In genomic region chr10:45419673-45420020, GRCh38 we compare ENCODE assay signal across 8 cellular contexts. TPM values are rescaled to one million over a fixed set of nuclear protein-coding genes. Genes with fewer than 3 reads are reported as not detected.
A peak's percentile ranks its signal among the peaks of the same experiment; 100 is the strongest.
DNase-seq lines count a peak whose midpoint lies in the region; ATAC-seq lines count a peak whose summit lies in the region.

No MANE protein-coding gene starts in this region.

- H3K27ac Mint-ChIP-seq in naive B cell = peak overlapping the region; percentile 95 to 98 (median 97)

- H3K4me3 Mint-ChIP-seq in naive B cell = peak overlapping the region; percentile 83 to 98 (median 95)

- H3K36me3 ChIP-seq in ectodermal cell (ENCODE audit: control insufficient read depth, insufficient read depth, low read length) = no peaks in the 10 kb centered on the region

- peak overlapping the region; percentile 49 for H3K4me3 ChIP-seq in ectodermal cell (ENCODE audit: insufficient read depth, low read depth, low read length)

- H3K9me3 Mint-ChIP-seq in naive B cell = no peaks in the 10 kb centered on the region

- peaks cover 9% of the 10 kb centered on the region for H3K27me3 ChIP-seq in ectodermal cell (ENCODE audit: control insufficient read depth, insufficient read depth, low read length, poor library complexity, severe bottlenecking)

- H3K27me3 Mint-ChIP-seq in naive B cell = no peaks in the 10 kb centered on the region

- peak overlapping the region; percentile 50 for H3K27ac ChIP-seq in ectodermal cell (ENCODE audit: insufficient read depth, low read depth, low read length, poor library complexity, severe bottlenecking)

- peaks cover 67 to 71% (median 67%) of the 10 kb centered on the region in 3 donors for H3K4me1 Mint-ChIP-seq in naive B cell

- WGBS in ectodermal cell, 2 experiments = 16 to 24% methylated on average over 11 of the region's 11 CpGs

- DNase-seq in naive B cell (no peak), OCI-M1 (lab: John Stamatoyannopoulos, UW) (no peak), HK-2 (ENCODE audit: unreplicated experiment) (no peak), SHP77 (lab: John Stamatoyannopoulos, UW) (no peak), cerebellar nuclear complex (lab: John Stamatoyannopoulos, UW) (no peak)

- peaks cover 9% of the 10 kb centered on the region for H3K4me1 ChIP-seq in ectodermal cell (ENCODE audit: control insufficient read depth, insufficient read depth, low read length)

- no peaks in the 10 kb centered on the region for H3K9me3 ChIP-seq in ectodermal cell (ENCODE audit: control insufficient read depth, low read length)

- H3K36me3 Mint-ChIP-seq in naive B cell = peaks cover 0 to 7% of the 10 kb centered on the region in 2 donors

- ATAC-seq in GM18498 (IDR thresholded peaks at IDR 0.05; ENCODE audit: unreplicated experiment) (peak; percentile 1), HG03432 (IDR thresholded peaks at IDR 0.05; ENCODE audit: unreplicated experiment) (peak; percentile 3), naive B cell (ENCODE audit: low read depth in 2 of 2) (peak in 1 of 2 donors; percentile 37)

RNA-seq across cellular contexts. Expression of gene ALOX5, which starts 45.6 kb away (rescaled TPM):
- polyA plus RNA-seq in ectodermal cell (2013, experiment 1 of 4) = 1.4 TPM
- polyA plus RNA-seq in ectodermal cell (2013, experiment 2 of 4) = 2.2 TPM
- 0.91 TPM for polyA plus RNA-seq in ectodermal cell (2013, experiment 3 of 4)
- 1.9 TPM for polyA plus RNA-seq in ectodermal cell (2013, experiment 4 of 4)
- polyA plus RNA-seq in naive B cell (ENCODE audit: low read depth in 6 of 6) = 100 to 1,000 TPM; 120 to 202 (median 153) TPM
